23 cellular contexts compared by ENCODE assay signal in the genomic region with DNA sequence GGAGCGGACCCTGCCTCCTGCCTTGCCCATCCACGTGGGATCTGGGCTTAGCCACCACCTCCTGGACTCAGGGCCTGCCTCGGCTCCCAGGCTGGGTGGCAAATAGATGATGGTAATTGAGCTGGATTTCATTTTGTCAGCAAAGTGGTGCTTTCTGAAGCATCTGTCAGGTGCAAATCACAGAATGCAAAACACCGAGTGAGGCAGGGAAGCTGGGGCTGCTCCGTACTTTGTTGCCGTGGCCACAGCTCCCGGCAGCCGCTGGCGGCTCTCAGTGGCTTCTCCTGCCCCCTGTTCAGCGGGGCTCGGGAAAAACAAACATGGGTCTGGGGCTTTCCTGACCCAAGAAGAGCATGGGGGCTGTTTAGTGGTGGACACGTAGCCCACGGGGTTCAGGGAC.
"Had no signal": no experiment of that assay in that cellular context is flagged by ENCODE, and none has a peak within 500 bp of the region (broad histone marks: within the 10 kb centered on the region; RNA-seq: fewer than 3 reads in every experiment).

No MANE protein-coding gene starts in this region.

- H3K27me3 ChIP-seq: adrenal gland, ascending aorta, foreskin keratinocyte, sigmoid colon, stomach, transverse colon had no signal

- H3K4me1 Mint-ChIP-seq: activated T-helper 17 cell treated with anti-CD3 and anti-CD28 coated beads, Interleukin-2, amount 50 U/mL, for 72 hours; stimulated activated memory B cell treated with anti-CD40 and anti-IgM and Interleukin-4, amounts not matched to agents 10 μg/mL and 1 μg/mL and 100 μg/mL, for 72 hours had no signal

- H3K36me3 ChIP-seq: adrenal gland, ascending aorta, lower lobe of right lung, sigmoid colon, stomach, transverse colon had no signal

- H3K9me3 Mint-ChIP-seq: activated T-helper 17 cell treated with anti-CD3 and anti-CD28 coated beads, Interleukin-2, amount 50 U/mL, for 72 hours; neural crest cell; stimulated activated memory B cell treated with anti-CD40 and anti-IgM and Interleukin-4, amounts not matched to agents 10 μg/mL and 1 μg/mL and 100 μg/mL, for 72 hours had no signal

- H3K36me3 Mint-ChIP-seq: activated naive CD8-positive, alpha-beta T cell; stimulated activated memory B cell treated with anti-CD40 and anti-IgM and Interleukin-4, amounts not matched to agents 10 μg/mL and 1 μg/mL and 100 μg/mL, for 72 hours had no signal

- ATAC-seq: activated T-helper 17 cell treated with anti-CD3 and anti-CD28 coated beads, Interleukin-2, amount 50 U/mL, for 72 hours; foreskin keratinocyte; left lobe of liver; lower lobe of right lung; mucosa of descending colon; stimulated activated memory B cell treated with anti-CD40 and anti-IgM and Interleukin-4, amounts not matched to agents 10 μg/mL and 1 μg/mL and 100 μg/mL, for 72 hours had no signal

- H3K9me3 ChIP-seq: adrenal gland, ascending aorta, mucosa of descending colon, sigmoid colon, transverse colon had no signal

- DNase-seq: activated naive CD4-positive, alpha-beta T cell; activated T-cell treated with anti-CD3 and anti-CD28 coated beads, Interleukin-2, amount 50 U/mL, for 1 hour; adrenal gland; central memory CD4-positive, alpha-beta T cell; dermis blood vessel endothelial cell; effector CD8-positive, alpha-beta T cell; foreskin keratinocyte; lower lobe of right lung; mesendoderm; mucosa of descending colon; retina; sigmoid colon; stimulated activated CD4-positive, alpha-beta T cell treated with anti-CD3 and anti-CD28 coated beads, Interleukin-15, amount 100 ng/mL, for 24 hours; stomach; transverse colon had no signal

- H3K4me1 ChIP-seq: adrenal gland, ascending aorta, foreskin keratinocyte had no signal

- H3K4me3 ChIP-seq: adrenal gland, ascending aorta, lower lobe of right lung, mucosa of descending colon, sigmoid colon, smooth muscle cell, stomach, transverse colon had no signal

- H3K27me3 Mint-ChIP-seq: activated naive CD8-positive, alpha-beta T cell; progenitor cell of endocrine pancreas had no signal

- H3K4me3 Mint-ChIP-seq: activated naive CD8-positive, alpha-beta T cell; activated T-helper 17 cell treated with anti-CD3 and anti-CD28 coated beads, Interleukin-2, amount 50 U/mL, for 72 hours; neural crest cell; stimulated activated memory B cell treated with anti-CD40 and anti-IgM and Interleukin-4, amounts not matched to agents 10 μg/mL and 1 μg/mL and 100 μg/mL, for 72 hours had no signal

- H3K27ac Mint-ChIP-seq: activated naive CD8-positive, alpha-beta T cell; activated T-helper 17 cell treated with anti-CD3 and anti-CD28 coated beads, Interleukin-2, amount 50 U/mL, for 72 hours; progenitor cell of endocrine pancreas; stimulated activated memory B cell treated with anti-CD40 and anti-IgM and Interleukin-4, amounts not matched to agents 10 μg/mL and 1 μg/mL and 100 μg/mL, for 72 hours had no signal

- H3K27ac ChIP-seq: adrenal gland, ascending aorta, foreskin keratinocyte, lower lobe of right lung, sigmoid colon, stomach, transverse colon had no signal

- H3K4me2 ChIP-seq: smooth muscle cell had no signal
